ENCODE assay signal across 10 cellular contexts in genomic region chr5:75338408-75338807, GRCh38. TPM values are rescaled to one million over a fixed set of nuclear protein-coding genes. Genes with fewer than 3 reads are reported as not detected.
DNase-seq lines count a peak whose midpoint lies in the region; ATAC-seq, FAIRE-seq and TF ChIP-seq lines count a peak whose summit lies in the region.
"Had no signal": no experiment of that assay in that cellular context is flagged by ENCODE, and none has a peak within 500 bp of the region (broad histone marks: within the 10 kb centered on the region; RNA-seq: fewer than 3 reads in every experiment).

No MANE protein-coding gene starts in this region.

- no peak for ATAC-seq in CD4-positive, CD25-positive, alpha-beta regulatory T cell (ENCODE audit: low read depth in 2 of 2)
- ATAC-seq in GM21786 (IDR thresholded peaks at IDR 0.05; ENCODE audit: unreplicated experiment) = no peak
- ATAC-seq: esophagus mucosa had no signal

- no peak overlapping the region for H2AFZ ChIP-seq in MM.1S (ENCODE audit: low read length)
- no peak overlapping the region for H2AFZ ChIP-seq in endothelial cell of umbilical vein (ENCODE audit: low read depth, low read length)
- no peak overlapping the region for H2AFZ ChIP-seq in neuron (ENCODE audit: low read depth, low read length)

- H3K27me3 ChIP-seq in CD4-positive, CD25-positive, alpha-beta regulatory T cell (ENCODE audit: control insufficient read depth, insufficient read depth, low read length) = no peaks in the 10 kb centered on the region
- H3K27me3 ChIP-seq in MM.1S (replicated peaks; ENCODE audit: insufficient read depth, low read length) (no peaks in the 10 kb centered on the region), endothelial cell of umbilical vein (ENCODE audit: control insufficient read depth in 2 of 2, insufficient read depth in 2 of 2, low read length in 2 of 2) (no peaks in the 10 kb centered on the region), neuron (ENCODE audit: insufficient read depth, low read length) (no peaks in the 10 kb centered on the region)

- TSS peak; percentile 41 for BruUV-seq in endothelial cell of umbilical vein (replicated peaks; lab: Mats Ljungman, UMichigan)

- FAIRE-seq in endothelial cell of umbilical vein (lab: Jason Lieb, UNC) = no peak

- no peaks in the 10 kb centered on the region for H3F3A ChIP-seq in MM.1S (ENCODE audit: insufficient read depth, low read length)

- dilution Hi-C loops in endothelial cell of umbilical vein (cut with MboI; ENCODE audit: extremely low pct_ligation_motif_present, low sequenced_read_pairs) = no loop called here

- peaks cover 6% of the 10 kb centered on the region for H3K36me3 ChIP-seq in CD4-positive, CD25-positive, alpha-beta regulatory T cell (ENCODE audit: control insufficient read depth, insufficient read depth, low read length)
- H3K36me3 ChIP-seq in MM.1S (replicated peaks; ENCODE audit: insufficient read depth, low read length) (0 out of 2 replicates have a peak, but pooled peaks cover 5% of the 10 kb centered on the region), endothelial cell of umbilical vein (ENCODE audit: control insufficient read depth in 2 of 2, extremely low read depth in 1 of 2, insufficient read depth in 2 of 2, low read length in 2 of 2) (peaks cover 0 to 3% of the 10 kb centered on the region in 2 experiments), neuron (ENCODE audit: insufficient read depth, low read length) (peaks cover 28% of the 10 kb centered on the region)

- H3K4me2 ChIP-seq in MM.1S (ENCODE audit: low read depth, low read length) = peak overlapping the region; percentile 88
- peak overlapping the region; percentile 95 for H3K4me2 ChIP-seq in endothelial cell of umbilical vein (ENCODE audit: insufficient read depth, low read length)

- H3K4me3 ChIP-seq in CD4-positive, CD25-positive, alpha-beta regulatory T cell (ENCODE audit: low read depth, low read length) = peak overlapping the region; percentile 89
- H3K4me3 ChIP-seq in MM.1S (ENCODE audit: low read length) (peak overlapping the region; percentile 98), endothelial cell of umbilical vein (replicated peaks in 1 of 3; ENCODE audit: insufficient read depth in 1 of 3, low read depth in 1 of 3, low read length in 3 of 3) (peak overlapping the region; percentile 69 to 97 (median 82)), neuron (ENCODE audit: low read length) (peak overlapping the region; percentile 99)

- no peak for TF ChIP-seq POLR2A in endothelial cell of umbilical vein (IDR thresholded peaks at IDR 0.05; ENCODE audit: low read depth, low read length)

- intact Hi-C loops in endothelial cell of umbilical vein (cut with micrococcal nuclease) = loop anchor here (5.0 kb wide), 2 partner anchors 344 to 1364 kb away; no protein-coding TSS in a partner anchor

- no peaks in the 10 kb centered on the region for H3K9me3 ChIP-seq in CD4-positive, CD25-positive, alpha-beta regulatory T cell (ENCODE audit: control insufficient read depth in 2 of 2, low read length in 2 of 2)
- no peaks in the 10 kb centered on the region for H3K9me3 ChIP-seq in MM.1S (replicated peaks; ENCODE audit: insufficient read depth, low read length)
- H3K9me3 ChIP-seq in endothelial cell of umbilical vein (replicated peaks; ENCODE audit: control insufficient read depth, insufficient read depth, low read length) = no peaks in the 10 kb centered on the region
- H3K9me3 ChIP-seq in neuron (ENCODE audit: low read length) = no peaks in the 10 kb centered on the region

- H3K27me3 Mint-ChIP-seq in CD4-positive, CD25-positive, alpha-beta regulatory T cell = no peaks in the 10 kb centered on the region

- H3K4me1 Mint-ChIP-seq in CD4-positive, CD25-positive, alpha-beta regulatory T cell = peaks cover 26 to 44% (median 29%) of the 10 kb centered on the region in 4 donors

- H3K9me1 ChIP-seq in endothelial cell of umbilical vein (replicated peaks; ENCODE audit: control insufficient read depth, extremely low read depth, insufficient read depth, low read length) = no peaks in the 10 kb centered on the region

- H3K4me1 ChIP-seq in CD4-positive, CD25-positive, alpha-beta regulatory T cell (ENCODE audit: control insufficient read depth, insufficient read depth, low read length, poor library complexity, severe bottlenecking) = peaks cover 21% of the 10 kb centered on the region
- H3K4me1 ChIP-seq in MM.1S (ENCODE audit: low read length) = peaks cover 9% of the 10 kb centered on the region
- peaks cover 26% of the 10 kb centered on the region for H3K4me1 ChIP-seq in endothelial cell of umbilical vein (ENCODE audit: control insufficient read depth, extremely low read depth, insufficient read depth, low read length)
- peaks cover 36% of the 10 kb centered on the region for H3K4me1 ChIP-seq in neuron (ENCODE audit: insufficient read depth, low read length)

- H4K20me1 ChIP-seq in MM.1S (ENCODE audit: insufficient read depth, low read length) (peaks cover 5% of the 10 kb centered on the region; the same call in 1 of the 2 replicates), endothelial cell of umbilical vein (replicated peaks; ENCODE audit: control insufficient read depth, extremely low read depth, insufficient read depth, low read length) (peaks cover 2% of the 10 kb centered on the region)

- H3K9me3 Mint-ChIP-seq in CD4-positive, CD25-positive, alpha-beta regulatory T cell = no peaks in the 10 kb centered on the region

- H3K79me2 ChIP-seq in MM.1S (ENCODE audit: low read length) (peaks cover 59% of the 10 kb centered on the region), endothelial cell of umbilical vein (ENCODE audit: control insufficient read depth, insufficient read depth, low read length) (peaks cover 59% of the 10 kb centered on the region)

- H3K36me3 Mint-ChIP-seq in CD4-positive, CD25-positive, alpha-beta regulatory T cell = no peaks in the 10 kb centered on the region

- POLR2A ChIA-PET in endothelial cell of umbilical vein (lab: Charles Lee) = no interaction called here

- CTCF ChIA-PET in endothelial cell of umbilical vein (lab: Charles Lee) = interaction anchor here (0.9 kb wide), 1 partner anchor 343 kb away, joined by 3 read pairs; no protein-coding TSS in a partner anchor

- H3K27ac ChIP-seq in CD4-positive, CD25-positive, alpha-beta regulatory T cell (ENCODE audit: insufficient read depth, low read length, poor library complexity, severe bottlenecking) = no peak overlapping the region
- no peak overlapping the region for H3K27ac ChIP-seq in MM.1S (ENCODE audit: low read length)
- no peak overlapping the region for H3K27ac ChIP-seq in endothelial cell of umbilical vein (ENCODE audit: insufficient read depth, low read depth, low read length)

- H3K9ac ChIP-seq in MM.1S (ENCODE audit: low read length) (peak overlapping the region; percentile 93; the same call in 1 of the 2 replicates), endothelial cell of umbilical vein (replicated peaks; ENCODE audit: extremely low read depth, insufficient read depth, low read length) (peak overlapping the region; percentile 60)

- no peak overlapping the region for H3K4me3 Mint-ChIP-seq in CD4-positive, CD25-positive, alpha-beta regulatory T cell

- H3K27ac Mint-ChIP-seq in CD4-positive, CD25-positive, alpha-beta regulatory T cell = peak overlapping the region in 2 of 3 donors; percentile 52 to 58

- no peak for TF ChIP-seq CTCF in MM.1S (IDR thresholded peaks at IDR 0.05; ENCODE audit: low read length)
- no peak for TF ChIP-seq CTCF in endothelial cell of umbilical vein (IDR thresholded peaks at IDR 0.05; ENCODE audit: extremely low read depth in 1 of 2, insufficient read depth in 1 of 2, low read depth in 1 of 2, low read length in 2 of 2)

- no peaks in the 10 kb centered on the region for H3K9me2 ChIP-seq in MM.1S (replicated peaks; ENCODE audit: insufficient read depth, low read length)

- no peak for DNase-seq in CD4-positive, CD25-positive, alpha-beta regulatory T cell
- DNase-seq in MM.1S (no peak), endothelial cell of umbilical vein (ENCODE audit: low read depth, low spot score) (no peak), activated T-cell treated with anti-CD3 and anti-CD28 coated beads for 4 hours (no peak), germinal center (ENCODE audit: low spot score) (no peak)
- no peak for DNase-seq in activated T-cell treated with anti-CD3 and anti-CD28 coated beads, Interleukin-2, amount 50 U/mL, for 1 hour
- DNase-seq: NCI-H524 treated with DMSO at 0.1 percent for 48 hours had no signal

TF ChIP-seq in endothelial cell of umbilical vein, 7 proteins besides CTCF, POLR2A, EP300 and RAD21:
- no peak for TF ChIP-seq FOS (IDR thresholded peaks at IDR 0.05; ENCODE audit: borderline replicate concordance, insufficient read depth, low read length)
- no peak for TF ChIP-seq GATA2 (IDR thresholded peaks at IDR 0.05; ENCODE audit: insufficient read depth, insufficient read length, low read depth, low read length)
- TF ChIP-seq JUN (IDR thresholded peaks at IDR 0.05; ENCODE audit: borderline replicate concordance, insufficient read depth, insufficient read length, low read depth) = no peak
- no peak for TF ChIP-seq POLR2AphosphoS5 (IDR thresholded peaks at IDR 0.05; ENCODE audit: insufficient read depth, low read depth, low read length)
- no peak for TF ChIP-seq EZH2 (IDR thresholded peaks at IDR 0.05; ENCODE audit: borderline replicate concordance, low read depth, low read length, severe bottlenecking)
- no peak for TF ChIP-seq MAX (IDR thresholded peaks at IDR 0.05; ENCODE audit: insufficient read depth, insufficient read length)
- no peak for TF ChIP-seq MYC (IDR thresholded peaks at IDR 0.05; ENCODE audit: low read depth, low read length)

RNA-seq across cellular contexts. Expression of gene HMGCR, which starts 1.4 kb away (rescaled TPM):
- total RNA-seq in CD4-positive, CD25-positive, alpha-beta regulatory T cell = 40.0 TPM
- polyA plus RNA-seq in CD4-positive, CD25-positive, alpha-beta regulatory T cell = 10 to 100 TPM; 10.5 to 17.1 (median 12.5) TPM
- total RNA-seq in endothelial cell of umbilical vein = 104 and 128 TPM in 2 replicates
- polyA plus RNA-seq in endothelial cell of umbilical vein = 23.8 and 39.6 TPM in 2 replicates
- polyA plus RNA-seq in endothelial cell of umbilical vein (2011; cell fraction: cytosol; rRNA removed) = 22.7 and 22.9 TPM in 2 replicates
- polyA plus RNA-seq in endothelial cell of umbilical vein (2011; cell fraction: nucleus; rRNA removed) = 54.8 and 56.7 TPM in 2 replicates
- polyA plus RNA-seq in endothelial cell of umbilical vein (2012) = 32.1 and 48.0 TPM in 2 replicates
- polyA minus RNA-seq in endothelial cell of umbilical vein = 134 and 181 TPM in 2 replicates
- 25.8 TPM for polyA minus RNA-seq in endothelial cell of umbilical vein (2011; cell fraction: cytosol; rRNA and poly(A)+ RNA removed)
- polyA minus RNA-seq in endothelial cell of umbilical vein (2011; cell fraction: nucleus; rRNA and poly(A)+ RNA removed) = 51.3 and 88.1 TPM in 2 replicates
